Comparison of ENCODE assay signal across 11 cellular contexts in the genomic region with DNA sequence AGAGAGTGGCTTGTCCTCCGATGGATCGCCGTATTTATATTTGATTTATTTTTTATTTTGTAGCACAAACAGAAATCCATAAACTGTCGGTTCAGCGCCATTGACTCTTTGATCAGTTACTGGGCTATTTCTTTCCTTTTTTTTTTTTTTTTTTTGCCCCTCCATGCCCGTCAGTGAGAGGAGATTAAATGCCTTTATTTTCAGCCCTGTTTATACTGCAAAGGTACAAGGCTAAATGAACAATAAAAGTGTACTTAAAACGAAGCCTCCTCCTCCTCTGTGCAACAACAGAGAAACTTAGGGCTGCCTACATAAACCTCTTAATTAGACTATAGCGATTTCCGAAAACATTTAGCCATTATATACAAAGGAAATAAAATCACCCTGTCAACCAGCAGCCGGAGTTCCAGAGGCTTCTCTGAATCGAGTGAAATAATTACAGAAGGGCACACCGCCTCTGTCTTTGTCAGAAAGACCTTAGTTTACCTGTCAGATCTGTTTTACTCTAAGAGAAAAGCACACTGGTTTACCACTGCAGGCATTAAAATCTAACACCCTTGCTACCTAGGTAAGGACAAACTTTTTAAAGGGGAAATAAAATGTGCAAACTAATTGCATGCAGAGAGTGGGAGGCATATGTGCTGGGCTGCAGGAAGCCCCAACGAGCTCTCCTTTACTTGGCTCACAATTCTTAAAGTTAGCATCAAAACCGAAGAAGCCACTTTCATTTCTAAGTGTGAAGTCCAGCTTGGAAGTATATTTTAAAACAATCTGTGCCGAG. TPM values are rescaled to one million over a fixed set of nuclear protein-coding genes. Genes with fewer than 3 reads are reported as not detected.
DNase-seq lines count a peak whose midpoint lies in the region; TF ChIP-seq lines count a peak whose summit lies in the region.
"Had no signal": no experiment of that assay in that cellular context is flagged by ENCODE, and none has a peak within 500 bp of the region (broad histone marks: within the 10 kb centered on the region; RNA-seq: fewer than 3 reads in every experiment).

No MANE protein-coding gene starts in this region.

- POLR2A ChIA-PET in Caco-2 (lab: Charles Lee): interaction anchor here (0.7 kb wide), 1 partner anchor 437 kb away, joined by 3 read pairs; no protein-coding TSS in a partner anchor

- H3K79me2 ChIP-seq in osteoblast (ENCODE audit: insufficient read depth, low read length): peaks cover 83% of the 10 kb centered on the region

- H3K27ac ChIP-seq in HUES6 (ENCODE audit: low read depth, low read length) (no peak overlapping the region), osteoblast (ENCODE audit: low read depth, low read length) (peak overlapping the region; percentile 77)
- H3K27ac ChIP-seq: dorsolateral prefrontal cortex had no signal

- no peaks in the 10 kb centered on the region for H3K9me3 Mint-ChIP-seq in Caco-2 (ENCODE audit: unreplicated experiment)
- H3K9me3 Mint-ChIP-seq: activated naive CD8-positive, alpha-beta T cell treated with anti-CD3 and anti-CD28 coated beads, Interleukin-2, amount 10 ng/mL, durations not matched to agents 7 days and 5 days had no signal

- CTCF ChIA-PET in Caco-2 (lab: Charles Lee): no interaction called here

- DNase-seq in Caco-2: no peak
- DNase-seq in fibroblast of mammary gland (ENCODE audit: low read depth): no peak
- DNase-seq in osteoblast (ENCODE audit: insufficient read length, low spot score, missing footprints): peak; percentile 91
- no peak for DNase-seq in anterior cingulate cortex (lab: John Stamatoyannopoulos, UW)
- no peak for DNase-seq in NCI-H1105 (lab: John Stamatoyannopoulos, UW)
- no peak for DNase-seq in AG20443 (ENCODE audit: low spot score)
- DNase-seq: activated naive CD8-positive, alpha-beta T cell treated with anti-CD3 and anti-CD28 coated beads, Interleukin-2, amount 10 ng/mL, durations not matched to agents 7 days and 5 days; SHP77 treated with DMSO at 0.1 percent for 48 hours had no signal

- H3K4me1 Mint-ChIP-seq in Caco-2 (ENCODE audit: low read depth, unreplicated experiment): no peaks in the 10 kb centered on the region

- BruUV-seq in Caco-2 (replicated peaks; lab: Mats Ljungman, UMichigan): no TSS peak

- no peak overlapping the region for H3K9ac ChIP-seq in HUES6 (ENCODE audit: low read length)

- H3K27me3 Mint-ChIP-seq in Caco-2 (ENCODE audit: insufficient read depth, unreplicated experiment): peaks cover 30% of the 10 kb centered on the region

- peaks cover 5% of the 10 kb centered on the region for H4K20me1 ChIP-seq in osteoblast (ENCODE audit: insufficient read depth, low read length)

- TF ChIP-seq CTCF in Caco-2 (IDR thresholded peaks at IDR 0.05; ENCODE audit: insufficient read depth in 1 of 2, low read depth in 1 of 2, low read length in 1 of 2, severe bottlenecking in 1 of 2, unreplicated experiment in 1 of 2) (no peak), fibroblast of mammary gland (conservative IDR thresholded peaks at IDR 0.05; ENCODE audit: control insufficient read depth, insufficient read depth, low read depth, low read length) (no peak), osteoblast (IDR thresholded peaks at IDR 0.05; ENCODE audit: extremely low read depth, low read depth, low read length) (no peak)

- peak overlapping the region; percentile 72 for H3K4me2 ChIP-seq in osteoblast (ENCODE audit: insufficient read depth, low read length)

- no peaks in the 10 kb centered on the region for H3K36me3 ChIP-seq in Caco-2 (ENCODE audit: control insufficient read depth, insufficient read depth, low read length)
- no peaks in the 10 kb centered on the region for H3K36me3 ChIP-seq in HUES6 (ENCODE audit: control insufficient read depth, insufficient read depth, low read length)
- peaks cover 16% of the 10 kb centered on the region for H3K36me3 ChIP-seq in osteoblast (ENCODE audit: insufficient read depth, low read length)

- H3K4me3 ChIP-seq in Caco-2 (ENCODE audit: low read depth, low read length) (no peak overlapping the region), HUES6 (ENCODE audit: low read depth, low read length) (peak overlapping the region; percentile 59), fibroblast of mammary gland (ENCODE audit: control insufficient read depth, low read depth, low read length) (peak overlapping the region; percentile 10), osteoblast (ENCODE audit: insufficient read depth, low read length) (peak overlapping the region; percentile 83)

- intact Hi-C loops in Caco-2 (cut with micrococcal nuclease; ENCODE audit: unreplicated experiment): loop anchor here (10.0 kb wide), 1 partner anchor 496 kb away; the partner anchor contains the start of gene MGMT

- H2AFZ ChIP-seq in osteoblast (ENCODE audit: low read length): no peak overlapping the region

- peaks cover 4% of the 10 kb centered on the region; the same call in 1 of the 2 replicates for H3K27me3 ChIP-seq in Caco-2 (replicated peaks; ENCODE audit: control insufficient read depth, insufficient read depth, low read length)
- H3K27me3 ChIP-seq in HUES6 (ENCODE audit: control insufficient read depth, insufficient read depth, low read length): peaks cover 98% of the 10 kb centered on the region
- H3K27me3 ChIP-seq in osteoblast (ENCODE audit: insufficient read depth, low read length): peaks cover 6% of the 10 kb centered on the region

- H3K4me1 ChIP-seq in Caco-2: peaks cover 25% of the 10 kb centered on the region
- H3K4me1 ChIP-seq in HUES6 (ENCODE audit: control insufficient read depth, insufficient read depth, low read length): peaks cover 61% of the 10 kb centered on the region
- H3K4me1 ChIP-seq in osteoblast (ENCODE audit: insufficient read depth, low read length): peaks cover 32% of the 10 kb centered on the region

- H3K4me3 Mint-ChIP-seq in Caco-2 (ENCODE audit: unreplicated experiment): peak overlapping the region; percentile 36

- no peak overlapping the region for H3K27ac Mint-ChIP-seq in Caco-2 (ENCODE audit: unreplicated experiment)

- H3K9me3 ChIP-seq in Caco-2 (no peaks in the 10 kb centered on the region), HUES6 (ENCODE audit: control insufficient read depth, insufficient read depth, low read depth, low read length) (no peaks in the 10 kb centered on the region), osteoblast (ENCODE audit: low read depth, low read length) (no peaks in the 10 kb centered on the region)

- H3K36me3 Mint-ChIP-seq in Caco-2 (ENCODE audit: insufficient read depth, unreplicated experiment): no peaks in the 10 kb centered on the region

RNA-seq across cellular contexts. Expression of gene EBF3, which starts 3.4 kb away (rescaled TPM):
- 0.63 and 0.79 TPM in 2 replicates for total RNA-seq in Caco-2 (2022)
- 31.8 and 35.4 TPM in 2 replicates for total RNA-seq in osteoblast
- total RNA-seq: activated naive CD8-positive, alpha-beta T cell treated with anti-CD3 and anti-CD28 coated beads, Interleukin-2, amount 10 ng/mL, durations not matched to agents 7 days and 5 days; liver had no signal

Comparison
In these comparisons a context has a peak if more than half of its experiments do, and no peak if none do; other contexts are left out.
1. RNA of gene EBF3, which starts 3.4 kb away (total RNA-seq): 31.8 to 35.4 TPM in osteoblast; 0.63 to 0.79 TPM in Caco-2; every median in the first group is over 10 times any median in the second.